ENCODE assay signal across 36 cellular contexts in the genomic region with DNA sequence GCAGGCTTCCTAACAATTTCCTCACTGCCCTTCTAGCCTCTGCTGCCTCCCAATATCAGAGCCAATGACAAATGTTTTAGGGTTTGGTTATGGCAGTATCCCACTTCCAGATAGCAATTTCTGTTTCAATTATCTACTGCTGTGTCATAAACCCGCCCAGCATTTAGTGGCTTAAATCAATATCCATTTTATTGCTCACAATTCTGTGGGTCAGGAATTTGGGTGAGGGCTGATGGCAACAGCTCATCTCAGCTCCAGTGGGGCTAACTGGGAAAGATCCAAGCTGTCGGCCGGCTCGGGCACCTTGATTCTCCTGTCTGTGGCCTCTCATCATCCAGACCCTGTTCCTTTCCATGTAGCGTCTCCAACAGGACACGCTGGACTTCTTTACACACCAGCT.
"Had no signal": no experiment of that assay in that cellular context is flagged by ENCODE, and none has a peak within 500 bp of the region (broad histone marks: within the 10 kb centered on the region; RNA-seq: fewer than 3 reads in every experiment).

No MANE protein-coding gene starts in this region.

- H3K36me3 Mint-ChIP-seq: activated CD4-positive, alpha-beta memory T cell treated with anti-CD3 and anti-CD28 coated beads for 36 hours; activated naive CD4-positive, alpha-beta T cell treated with anti-CD3 and anti-CD28 coated beads, Interleukin-2, amount 50 U/mL, for 72 hours; activated naive CD8-positive, alpha-beta T cell treated with anti-CD3 and anti-CD28 coated beads for 36 hours had no signal

- H3K27ac ChIP-seq: adrenal gland, body of pancreas, brain microvascular endothelial cell, breast epithelium, VCaP had no signal

- H3K4me3 Mint-ChIP-seq: activated B cell treated with CpG ODN at 0.5 μM for 24 hours; activated CD4-positive, alpha-beta memory T cell treated with anti-CD3 and anti-CD28 coated beads for 36 hours; activated CD4-positive, alpha-beta T cell treated with anti-CD3 and anti-CD28 coated beads, Interleukin-2, amount 10 ng/mL, durations not matched to agents 24 days and 14 days; activated CD8-positive, alpha-beta T cell treated with anti-CD3 and anti-CD28 coated beads for 36 hours; activated naive CD4-positive, alpha-beta T cell treated with anti-CD3 and anti-CD28 coated beads for 36 hours; activated naive CD8-positive, alpha-beta T cell treated with anti-CD3 and anti-CD28 coated beads for 36 hours; activated T-cell treated with anti-CD3 and anti-CD28 coated beads, Interleukin-2, amount 50 U/mL, for 4 hours; activated T-cell treated with anti-CD3 and anti-CD28 coated beads, Interleukin-2, amount 50 U/mL, for 72 hours; activated T-helper 1 cell treated with anti-CD3 and anti-CD28 coated beads, Interleukin-12 subunit alpha, Interleukin-12 subunit beta, Interleukin-2, Interleukin-4 antibody, amounts not matched to agents 30 ng/mL and 10 ng/mL and 1 ng/mL, durations not matched to agents 14 hours and 24 hours and 36 hours; activated T-helper 17 cell treated with anti-CD3 and anti-CD28 coated beads, Interleukin-2, amount 50 U/mL, for 72 hours; T-helper 1 cell treated with Interleukin-12 subunit alpha and Interleukin-12 subunit beta and Interleukin-4 antibody, amounts not matched to agents 30 μg/mL and 1 μg/mL, for 36 hours; T-helper 2 cell treated with Interferon-gamma antibody and Interleukin-4, amounts not matched to agents 5 μg/mL and 100 μg/mL, for 36 hours had no signal

- H3K36me3 ChIP-seq: adrenal gland, brain microvascular endothelial cell, breast epithelium had no signal

- H3K9me3 ChIP-seq: adrenal gland, body of pancreas, breast epithelium had no signal

- H3K4me1 Mint-ChIP-seq: activated B cell treated with CpG ODN at 0.5 μM for 24 hours; activated CD4-positive, alpha-beta T cell treated with anti-CD3 and anti-CD28 coated beads, Interleukin-2, amount 10 ng/mL, durations not matched to agents 24 days and 14 days; activated naive CD8-positive, alpha-beta T cell treated with anti-CD3 and anti-CD28 coated beads for 36 hours; activated T-helper 17 cell treated with anti-CD3 and anti-CD28 coated beads, Interleukin-2, amount 50 U/mL, for 72 hours had no signal

- H3K27ac Mint-ChIP-seq: activated B cell treated with CpG ODN at 0.5 μM for 24 hours; activated CD4-positive, alpha-beta memory T cell treated with anti-CD3 and anti-CD28 coated beads for 36 hours; activated CD4-positive, alpha-beta T cell treated with anti-CD3 and anti-CD28 coated beads, Interleukin-2, amount 10 ng/mL, durations not matched to agents 24 days and 14 days; activated CD8-positive, alpha-beta T cell treated with anti-CD3 and anti-CD28 coated beads for 36 hours; activated naive CD4-positive, alpha-beta T cell treated with anti-CD3 and anti-CD28 coated beads for 36 hours; activated naive CD4-positive, alpha-beta T cell treated with anti-CD3 and anti-CD28 coated beads, Interleukin-2, amount 50 U/mL, for 72 hours; activated naive CD8-positive, alpha-beta T cell treated with anti-CD3 and anti-CD28 coated beads for 36 hours; activated T-cell treated with anti-CD3 and anti-CD28 coated beads, Interleukin-2, amount 50 U/mL, for 72 hours; activated T-helper 1 cell treated with anti-CD3 and anti-CD28 coated beads, Interleukin-12 subunit alpha, Interleukin-12 subunit beta, Interleukin-2, Interleukin-4 antibody, amounts not matched to agents 30 ng/mL and 10 ng/mL and 1 ng/mL, durations not matched to agents 14 hours and 24 hours and 36 hours; activated T-helper 17 cell treated with anti-CD3 and anti-CD28 coated beads, Interleukin-2, amount 50 U/mL, for 72 hours; T-helper 1 cell treated with Interleukin-12 subunit alpha and Interleukin-12 subunit beta and Interleukin-4 antibody, amounts not matched to agents 30 μg/mL and 1 μg/mL, for 36 hours; T-helper 2 cell treated with Interferon-gamma antibody and Interleukin-4, amounts not matched to agents 5 μg/mL and 100 μg/mL, for 36 hours had no signal

- ATAC-seq: activated CD8-positive, alpha-beta T cell treated with anti-CD3 and anti-CD28 coated beads for 36 hours; activated naive CD4-positive, alpha-beta T cell treated with anti-CD3 and anti-CD28 coated beads, Interleukin-2, amount 50 U/mL, for 72 hours; activated T-cell treated with anti-CD3 and anti-CD28 coated beads, Interleukin-2, amount 50 U/mL, for 4 hours; activated T-cell treated with anti-CD3 and anti-CD28 coated beads, Interleukin-2, amount 50 U/mL, for 72 hours; activated T-helper 17 cell treated with anti-CD3 and anti-CD28 coated beads, Interleukin-2, amount 50 U/mL, for 72 hours; body of pancreas had no signal

- H3K4me3 ChIP-seq: adrenal gland, body of pancreas, breast epithelium had no signal

- H3K27me3 Mint-ChIP-seq: activated B cell treated with CpG ODN at 0.5 μM for 24 hours; activated CD4-positive, alpha-beta T cell treated with anti-CD3 and anti-CD28 coated beads, Interleukin-2, amount 10 ng/mL, durations not matched to agents 24 days and 14 days; activated CD8-positive, alpha-beta T cell treated with anti-CD3 and anti-CD28 coated beads for 36 hours had no signal

- H3K27me3 ChIP-seq: adrenal gland, body of pancreas, brain microvascular endothelial cell, breast epithelium had no signal

- H3K9me3 Mint-ChIP-seq: activated B cell treated with CpG ODN at 0.5 μM for 24 hours; activated CD4-positive, alpha-beta memory T cell treated with anti-CD3 and anti-CD28 coated beads for 36 hours; activated CD4-positive, alpha-beta T cell treated with anti-CD3 and anti-CD28 coated beads, Interleukin-2, amount 10 ng/mL, durations not matched to agents 24 days and 14 days; activated CD8-positive, alpha-beta T cell treated with anti-CD3 and anti-CD28 coated beads for 36 hours; activated naive CD4-positive, alpha-beta T cell treated with anti-CD3 and anti-CD28 coated beads for 36 hours; activated naive CD4-positive, alpha-beta T cell treated with anti-CD3 and anti-CD28 coated beads, Interleukin-2, amount 50 U/mL, for 72 hours; activated T-cell treated with anti-CD3 and anti-CD28 coated beads, Interleukin-2, amount 50 U/mL, for 4 hours; activated T-cell treated with anti-CD3 and anti-CD28 coated beads, Interleukin-2, amount 50 U/mL, for 72 hours; activated T-helper 1 cell treated with anti-CD3 and anti-CD28 coated beads, Interleukin-12 subunit alpha, Interleukin-12 subunit beta, Interleukin-2, Interleukin-4 antibody, amounts not matched to agents 30 ng/mL and 10 ng/mL and 1 ng/mL, durations not matched to agents 14 hours and 24 hours and 36 hours; activated T-helper 17 cell treated with anti-CD3 and anti-CD28 coated beads, Interleukin-2, amount 50 U/mL, for 72 hours; T-helper 1 cell treated with Interleukin-12 subunit alpha and Interleukin-12 subunit beta and Interleukin-4 antibody, amounts not matched to agents 30 μg/mL and 1 μg/mL, for 36 hours; T-helper 2 cell treated with Interferon-gamma antibody and Interleukin-4, amounts not matched to agents 5 μg/mL and 100 μg/mL, for 36 hours had no signal

- DNase-seq: activated B cell treated with CpG ODN at 0.5 μM for 24 hours; activated CD4-positive, alpha-beta memory T cell treated with anti-CD3 and anti-CD28 coated beads for 36 hours; activated CD4-positive, alpha-beta T cell treated with anti-CD3 and anti-CD28 coated beads for 4 hours; activated CD4-positive, alpha-beta T cell treated with anti-CD3 and anti-CD28 coated beads, Interleukin-2, amount 10 ng/mL, durations not matched to agents 24 days and 14 days; activated CD4-positive, alpha-beta T cell treated with anti-CD3 and anti-CD28 coated beads, Interleukin-2, amount 50 U/mL, for 1 hour; activated CD4-positive, alpha-beta T cell treated with anti-CD3 and anti-CD28 coated beads, Interleukin-2, amount 50 U/mL, for 4 hours; activated CD4-positive, CD25-positive, alpha-beta regulatory T cell treated with anti-CD3 and anti-CD28 coated beads, Interleukin-2, amount 50 U/mL, for 72 hours; activated CD8-positive, alpha-beta memory T cell treated with anti-CD3 and anti-CD28 coated beads, Interleukin-2, amount 50 U/mL, for 4 hours; activated CD8-positive, alpha-beta T cell treated with anti-CD3 and anti-CD28 coated beads for 36 hours; activated effector memory CD4-positive, alpha-beta T cell treated with anti-CD3 and anti-CD28 coated beads, Interleukin-2, amount 50 U/mL, for 16 hours; activated gamma-delta T cell treated with Interleukin-2 at 50 U/mL for 16 hours; activated naive CD4-positive, alpha-beta T cell; activated naive CD4-positive, alpha-beta T cell treated with anti-CD3 and anti-CD28 coated beads for 36 hours; activated naive CD4-positive, alpha-beta T cell treated with anti-CD3 and anti-CD28 coated beads, Interleukin-2, amount 50 U/mL, for 16 hours; activated naive CD8-positive, alpha-beta T cell treated with anti-CD3 and anti-CD28 coated beads for 36 hours; activated T-cell treated with anti-CD3 and anti-CD28 coated beads for 4 hours; activated T-cell treated with anti-CD3 and anti-CD28 coated beads, Interleukin-2, amount 50 U/mL, for 1 hour; activated T-cell treated with anti-CD3 and anti-CD28 coated beads, Interleukin-2, amount 50 U/mL, for 4 hours; activated T-cell treated with anti-CD3 and anti-CD28 coated beads, Interleukin-2, amount 50 U/mL, for 72 hours; adrenal gland; amniotic stem cell; aorta; body of pancreas; brain microvascular endothelial cell; central memory CD4-positive, alpha-beta T cell; SW 1271; T-helper 1 cell; T-helper 2 cell; T-helper 9 cell had no signal

- H3K4me1 ChIP-seq: adrenal gland, body of pancreas, breast epithelium had no signal
